7 cellular contexts compared by ENCODE assay signal in genomic region chr21:23686737-23687136, GRCh38.
"Had no signal": no experiment of that assay in that cellular context is flagged by ENCODE, and none has a peak within 500 bp of the region (broad histone marks: within the 10 kb centered on the region; RNA-seq: fewer than 3 reads in every experiment).

No MANE protein-coding gene starts in this region.

- H3K36me3 Mint-ChIP-seq: IgD-negative memory B cell had no signal

- H3K27ac Mint-ChIP-seq: IgD-negative memory B cell had no signal

- H3K27ac ChIP-seq: HL-60 had no signal

- DNase-seq: IMR-90, KBM-7, KG1 had no signal

- H3K4me3 ChIP-seq: K562 had no signal

- ATAC-seq: HepG2, K562 had no signal

- H3K4me3 Mint-ChIP-seq: IgD-negative memory B cell had no signal

- H3K27me3 Mint-ChIP-seq: IgD-negative memory B cell had no signal
